In genomic region chr16:89709716-89710480, GRCh38 we compare ENCODE assay signal across 27 cellular contexts. TPM values are rescaled to one million over a fixed set of nuclear protein-coding genes. Genes with fewer than 3 reads are reported as not detected.
DNase-seq lines count a peak whose midpoint lies in the region; ATAC-seq and TF ChIP-seq lines count a peak whose summit lies in the region.
"Had no signal": no experiment of that assay in that cellular context is flagged by ENCODE, and none has a peak within 500 bp of the region (broad histone marks: within the 10 kb centered on the region; RNA-seq: fewer than 3 reads in every experiment).

No MANE protein-coding gene starts in this region.

- no peak overlapping the region for H3K4me3 ChIP-seq in RWPE2 (ENCODE audit: severe bottlenecking)
- no peak overlapping the region for H3K4me3 ChIP-seq in mesenchymal stem cell (ENCODE audit: insufficient read depth in 1 of 2, low read depth in 1 of 2, low read length in 2 of 2)
- H3K4me3 ChIP-seq in testis: no peak overlapping the region
- H3K4me3 ChIP-seq: coronary artery, left lung, sigmoid colon, tibial artery had no signal

- no peak for TF ChIP-seq CTCF in RWPE2 (IDR thresholded peaks at IDR 0.05; ENCODE audit: poor library complexity, severe bottlenecking)
- TF ChIP-seq CTCF in testis (IDR thresholded peaks at IDR 0.05): no peak

- H3K4me1 ChIP-seq in RWPE2 (ENCODE audit: insufficient read depth, poor library complexity, severe bottlenecking): no peaks in the 10 kb centered on the region
- H3K4me1 ChIP-seq in mesenchymal stem cell (ENCODE audit: control insufficient read depth, insufficient read depth, low read depth, low read length): peaks cover 27% of the 10 kb centered on the region
- no peaks in the 10 kb centered on the region for H3K4me1 ChIP-seq in testis

- H3K79me1 ChIP-seq in mesenchymal stem cell (replicated peaks; ENCODE audit: low read length, poor library complexity, severe bottlenecking): peaks cover 2% of the 10 kb centered on the region

- no peak overlapping the region for H3K4me2 ChIP-seq in mesenchymal stem cell (ENCODE audit: low read length, poor library complexity, severe bottlenecking)

- ATAC-seq in RWPE2 (ENCODE audit: low read depth) (no peak), HG03521 (IDR thresholded peaks at IDR 0.05; ENCODE audit: unreplicated experiment) (no peak), HG03457 (IDR thresholded peaks at IDR 0.05; ENCODE audit: unreplicated experiment) (no peak)
- ATAC-seq: left lung; natural killer cell treated with Interleukin-12 subunit alpha and Interleukin-12 subunit beta and Interleukin-15 and Interleukin-18, amount 100 ng/mL, for 72 hours; PC-3; stimulated activated naive CD8-positive, alpha-beta T cell treated with anti-CD3 and anti-CD28 coated beads, Interleukin-15, amount 100 ng/mL, for 72 hours had no signal

- no peak overlapping the region for H4K91ac ChIP-seq in mesenchymal stem cell (ENCODE audit: low read length)

- H3K36me3 ChIP-seq in RWPE2 (ENCODE audit: low read depth): peaks cover 22% of the 10 kb centered on the region
- H3K36me3 ChIP-seq in mesenchymal stem cell (ENCODE audit: control insufficient read depth in 1 of 2, insufficient read depth in 2 of 2, low read depth in 1 of 2, low read length in 2 of 2): peaks cover 19 to 43% of the 10 kb centered on the region in 2 experiments
- no peaks in the 10 kb centered on the region for H3K36me3 ChIP-seq in testis (ENCODE audit: low read depth, missing control alignments)
- H3K36me3 ChIP-seq: sigmoid colon, tibial artery had no signal

- peaks cover 20% of the 10 kb centered on the region for H3K4me1 Mint-ChIP-seq in activated naive CD4-positive, alpha-beta T cell treated with anti-CD3 and anti-CD28 coated beads for 36 hours (ENCODE audit: low read depth)
- H3K4me1 Mint-ChIP-seq in activated naive CD4-positive, alpha-beta T cell treated with anti-CD3 and anti-CD28 coated beads, Interleukin-2, amount 10 ng/mL, durations not matched to agents 7 days and 5 days: peaks cover 15% of the 10 kb centered on the region

- no peak overlapping the region for H2BK120ac ChIP-seq in mesenchymal stem cell (ENCODE audit: low read depth, low read length)

- H3K9me3 Mint-ChIP-seq in activated naive CD4-positive, alpha-beta T cell treated with anti-CD3 and anti-CD28 coated beads for 36 hours: no peaks in the 10 kb centered on the region
- no peaks in the 10 kb centered on the region for H3K9me3 Mint-ChIP-seq in activated naive CD4-positive, alpha-beta T cell treated with anti-CD3 and anti-CD28 coated beads, Interleukin-2, amount 10 ng/mL, durations not matched to agents 7 days and 5 days
- H3K9me3 Mint-ChIP-seq: natural killer cell treated with Interleukin-12 subunit alpha and Interleukin-12 subunit beta and Interleukin-15 and Interleukin-18, amount 100 ng/mL, for 72 hours; stimulated activated naive CD8-positive, alpha-beta T cell treated with anti-CD3 and anti-CD28 coated beads, Interleukin-15, amount 100 ng/mL, for 72 hours had no signal

- H2BK15ac ChIP-seq in mesenchymal stem cell (ENCODE audit: low read depth, poor library complexity, severe bottlenecking): no peak overlapping the region

- H3K27me3 Mint-ChIP-seq in activated naive CD4-positive, alpha-beta T cell treated with anti-CD3 and anti-CD28 coated beads for 36 hours (ENCODE audit: low read depth): no peaks in the 10 kb centered on the region
- peaks cover 4% of the 10 kb centered on the region for H3K27me3 Mint-ChIP-seq in activated naive CD4-positive, alpha-beta T cell treated with anti-CD3 and anti-CD28 coated beads, Interleukin-2, amount 10 ng/mL, durations not matched to agents 7 days and 5 days
- H3K27me3 Mint-ChIP-seq: natural killer cell treated with Interleukin-12 subunit alpha and Interleukin-12 subunit beta and Interleukin-15 and Interleukin-18, amount 100 ng/mL, for 72 hours; stimulated activated naive CD8-positive, alpha-beta T cell treated with anti-CD3 and anti-CD28 coated beads, Interleukin-15, amount 100 ng/mL, for 72 hours had no signal

- H3K27ac Mint-ChIP-seq in activated naive CD4-positive, alpha-beta T cell treated with anti-CD3 and anti-CD28 coated beads for 36 hours: no peak overlapping the region
- H3K27ac Mint-ChIP-seq in activated naive CD4-positive, alpha-beta T cell treated with anti-CD3 and anti-CD28 coated beads, Interleukin-2, amount 10 ng/mL, durations not matched to agents 7 days and 5 days: no peak overlapping the region
- H3K27ac Mint-ChIP-seq: natural killer cell treated with Interleukin-12 subunit alpha and Interleukin-12 subunit beta and Interleukin-15 and Interleukin-18, amount 100 ng/mL, for 72 hours had no signal

- peaks cover 8% of the 10 kb centered on the region for H3K36me3 Mint-ChIP-seq in activated naive CD4-positive, alpha-beta T cell treated with anti-CD3 and anti-CD28 coated beads for 36 hours (ENCODE audit: low read depth)
- H3K36me3 Mint-ChIP-seq in activated naive CD4-positive, alpha-beta T cell treated with anti-CD3 and anti-CD28 coated beads, Interleukin-2, amount 10 ng/mL, durations not matched to agents 7 days and 5 days: peaks cover under 1% of the 10 kb centered on the region
- H3K36me3 Mint-ChIP-seq: natural killer cell treated with Interleukin-12 subunit alpha and Interleukin-12 subunit beta and Interleukin-15 and Interleukin-18, amount 100 ng/mL, for 72 hours had no signal

- no peak overlapping the region for H2BK5ac ChIP-seq in mesenchymal stem cell (ENCODE audit: low read depth, low read length, poor library complexity, severe bottlenecking)

- no peak overlapping the region for H2BK12ac ChIP-seq in mesenchymal stem cell (ENCODE audit: low read length in 2 of 2)

- no peak overlapping the region for H3K23ac ChIP-seq in mesenchymal stem cell (ENCODE audit: low read length in 2 of 2)

- no peak overlapping the region for H3K14ac ChIP-seq in mesenchymal stem cell (ENCODE audit: low read length in 2 of 2)

- WGBS in mesenchymal stem cell: 78% methylated on average over 20 of the region's 20 CpGs
- WGBS in testis, 2 donors: 69 to 80% methylated on average over 13 to 20 of the region's 20 CpGs

- H2AFZ ChIP-seq in mesenchymal stem cell (ENCODE audit: low read depth, low read length): no peak overlapping the region

- H3K18ac ChIP-seq in mesenchymal stem cell (ENCODE audit: low read depth in 1 of 2, low read length in 2 of 2): no peak overlapping the region

- no peak overlapping the region for H3K4ac ChIP-seq in mesenchymal stem cell (ENCODE audit: low read depth in 1 of 2, low read length in 2 of 2)

- H3K9ac ChIP-seq in mesenchymal stem cell (ENCODE audit: low read length): no peak overlapping the region

- peak overlapping the region; percentile 49 for H3K4me3 Mint-ChIP-seq in activated naive CD4-positive, alpha-beta T cell treated with anti-CD3 and anti-CD28 coated beads for 36 hours
- H3K4me3 Mint-ChIP-seq in activated naive CD4-positive, alpha-beta T cell treated with anti-CD3 and anti-CD28 coated beads, Interleukin-2, amount 10 ng/mL, durations not matched to agents 7 days and 5 days: no peak overlapping the region
- H3K4me3 Mint-ChIP-seq: natural killer cell treated with Interleukin-12 subunit alpha and Interleukin-12 subunit beta and Interleukin-15 and Interleukin-18, amount 100 ng/mL, for 72 hours; stimulated activated naive CD8-positive, alpha-beta T cell treated with anti-CD3 and anti-CD28 coated beads, Interleukin-15, amount 100 ng/mL, for 72 hours had no signal

- CTCF ChIA-PET in activated naive CD4-positive, alpha-beta T cell treated with anti-CD3 and anti-CD28 coated beads for 36 hours (lab: Charles Lee): interaction anchor here (2.8 kb wide), 1 partner anchor 10 kb away, joined by 15 read pairs; no protein-coding TSS in a partner anchor
- CTCF ChIA-PET in activated naive CD4-positive, alpha-beta T cell treated with anti-CD3 and anti-CD28 coated beads, Interleukin-2, amount 10 ng/mL, durations not matched to agents 7 days and 5 days (lab: Charles Lee): interaction anchor here (0.6 to 6.0 kb wide), 5 partner anchors 10 to 151 kb away, joined by 3 to 116 read pairs (median 4); no protein-coding TSS in a partner anchor

- no peak for DNase-seq in activated naive CD4-positive, alpha-beta T cell treated with anti-CD3 and anti-CD28 coated beads for 36 hours
- no peak for DNase-seq in activated naive CD4-positive, alpha-beta T cell treated with anti-CD3 and anti-CD28 coated beads, Interleukin-2, amount 10 ng/mL, durations not matched to agents 7 days and 5 days
- DNase-seq in RWPE2 (ENCODE audit: low spot score) (peak; percentile 59), mesenchymal stem cell (no peak), testis (peak; percentile 64), HuH-7 (ENCODE audit: low spot score) (no peak)
- DNase-seq: activated CD4-positive, alpha-beta T cell treated with anti-CD3 and anti-CD28 coated beads for 4 hours; activated gamma-delta T cell; amygdala; hypothalamus; KBM-7; left lung; MM.1S; NCI-H1417 treated with DMSO at 0.1 percent for 48 hours; NCI-H2107; NCI-H446 treated with DMSO at 0.1 percent for 48 hours; PC-3; SHP77; sigmoid colon; stimulated activated CD4-positive, alpha-beta T cell treated with anti-CD3 and anti-CD28 coated beads, Interleukin-15, amount 100 ng/mL, for 24 hours; stimulated activated naive CD8-positive, alpha-beta T cell treated with anti-CD3 and anti-CD28 coated beads, Interleukin-15, amount 100 ng/mL, for 72 hours; tibial artery had no signal

- H4K8ac ChIP-seq in mesenchymal stem cell (ENCODE audit: low read length): no peak overlapping the region

- H3K27ac ChIP-seq in RWPE2 (ENCODE audit: poor library complexity, severe bottlenecking) (no peak overlapping the region), mesenchymal stem cell (ENCODE audit: low read length, poor library complexity, severe bottlenecking) (no peak overlapping the region), testis (peak overlapping the region in 1 of 2 donors; percentile 68)
- H3K27ac ChIP-seq: C4-2B, coronary artery, left lung, sigmoid colon, tibial artery had no signal

- intact Hi-C loops in activated naive CD4-positive, alpha-beta T cell treated with anti-CD3 and anti-CD28 coated beads for 36 hours (cut with micrococcal nuclease): no loop called here
- intact Hi-C loops in testis (cut with DNase I; ENCODE audit: low total_unique reads): no loop called here

- H3K9me3 ChIP-seq in RWPE2 (ENCODE audit: severe bottlenecking): no peaks in the 10 kb centered on the region
- H3K9me3 ChIP-seq in mesenchymal stem cell (ENCODE audit: control insufficient read depth, low read length): no peaks in the 10 kb centered on the region
- H3K9me3 ChIP-seq in testis: no peaks in the 10 kb centered on the region
- H3K9me3 ChIP-seq: left lung, sigmoid colon, tibial artery had no signal

- TF ChIP-seq POLR2A in testis (IDR thresholded peaks at IDR 0.05): no peak

- peak overlapping the region; percentile 13 for H2AK5ac ChIP-seq in mesenchymal stem cell (ENCODE audit: low read length, severe bottlenecking)

- H3K27me3 ChIP-seq in RWPE2 (ENCODE audit: insufficient read depth, poor library complexity, severe bottlenecking) (no peaks in the 10 kb centered on the region), mesenchymal stem cell (ENCODE audit: control insufficient read depth in 1 of 2, insufficient read depth in 1 of 2, low read length in 2 of 2) (no peaks in the 10 kb centered on the region), testis (no peaks in the 10 kb centered on the region)

RNA-seq across cellular contexts. Expression of gene SPATA2L, which starts 8.4 kb away (rescaled TPM):
- total RNA-seq in activated naive CD4-positive, alpha-beta T cell treated with anti-CD3 and anti-CD28 coated beads for 36 hours: 1 to 10 TPM in 1 of 2 experiments, under 1 TPM in 1; 0.93 to 1.2 TPM
- 6.6 TPM for polyA plus RNA-seq in mesenchymal stem cell (2013, experiment 1 of 2)
- polyA plus RNA-seq in mesenchymal stem cell (2013, experiment 2 of 2): 6.9 TPM
- total RNA-seq in testis: 10 to 100 TPM; 13.9 to 14.4 TPM
- 4.9 TPM for polyA plus RNA-seq in testis (ENCODE audit: insufficient read depth, low read depth, low replicate concordance)

RNA-seq across cellular contexts. Expression of gene VPS9D1, which starts 10.8 kb away (rescaled TPM):
- total RNA-seq in activated naive CD4-positive, alpha-beta T cell treated with anti-CD3 and anti-CD28 coated beads for 36 hours: 1 to 10 TPM in 1 of 2 experiments, under 1 TPM in 1; 0.91 to 1.4 TPM
- polyA plus RNA-seq in mesenchymal stem cell (2013, experiment 1 of 2): 17.6 TPM
- polyA plus RNA-seq in mesenchymal stem cell (2013, experiment 2 of 2): 17.7 TPM
- 10 to 100 TPM; 22.4 to 25.0 TPM for total RNA-seq in testis
- polyA plus RNA-seq in testis (ENCODE audit: insufficient read depth, low read depth, low replicate concordance): 26.9 TPM

RNA-seq across cellular contexts. Expression of gene ZNF276, which starts 11.4 kb away (rescaled TPM):
- 10 to 100 TPM; 19.8 to 25.3 TPM for total RNA-seq in activated naive CD4-positive, alpha-beta T cell treated with anti-CD3 and anti-CD28 coated beads for 36 hours
- 9.2 TPM for polyA plus RNA-seq in mesenchymal stem cell (2013, experiment 1 of 2)
- polyA plus RNA-seq in mesenchymal stem cell (2013, experiment 2 of 2): 7.2 TPM
- total RNA-seq in testis: 10 to 100 TPM; 37.8 to 48.4 TPM
- polyA plus RNA-seq in testis (ENCODE audit: insufficient read depth, low read depth, low replicate concordance): 31.0 TPM

RNA-seq across cellular contexts. Expression of gene CDK10, which starts 23.4 kb away (rescaled TPM):
- total RNA-seq in activated naive CD4-positive, alpha-beta T cell treated with anti-CD3 and anti-CD28 coated beads for 36 hours: 100 to 1,000 TPM; 128 to 158 TPM
- polyA plus RNA-seq in mesenchymal stem cell (2013, experiment 1 of 2): 21.1 TPM
- polyA plus RNA-seq in mesenchymal stem cell (2013, experiment 2 of 2): 23.0 TPM
- 10 to 100 TPM; 77.1 to 88.3 TPM for total RNA-seq in testis
- polyA plus RNA-seq in testis (ENCODE audit: insufficient read depth, low read depth, low replicate concordance): 68.0 TPM

RNA-seq across cellular contexts. Expression of gene SPATA33, which starts 52.3 kb away (rescaled TPM):
- 1 to 10 TPM; 6.5 to 7.0 TPM for total RNA-seq in activated naive CD4-positive, alpha-beta T cell treated with anti-CD3 and anti-CD28 coated beads for 36 hours
- 9.7 TPM for polyA plus RNA-seq in mesenchymal stem cell (2013, experiment 1 of 2)
- polyA plus RNA-seq in mesenchymal stem cell (2013, experiment 2 of 2): 8.6 TPM
- total RNA-seq in testis: 10 to 100 TPM; 45.8 to 85.0 TPM
- polyA plus RNA-seq in testis (ENCODE audit: insufficient read depth, low read depth, low replicate concordance): 201 TPM

Comparison
In these comparisons a context has a peak if more than half of its experiments do, and no peak if none do; other contexts are left out.
1. DNase-seq: peak in RWPE2 (single experiment) and testis (single experiment); none in activated naive CD4-positive, alpha-beta T cell treated with anti-CD3 and anti-CD28 coated beads for 36 hours (single experiment), activated naive CD4-positive, alpha-beta T cell treated with anti-CD3 and anti-CD28 coated beads, Interleukin-2, amount 10 ng/mL, durations not matched to agents 7 days and 5 days (single experiment), mesenchymal stem cell (single experiment) and HuH-7 (single experiment).
2. RNA of gene SPATA2L, which starts 8.4 kb away (total RNA-seq): 13.9 to 14.4 TPM in testis; 0.93 to 1.2 TPM in activated naive CD4-positive, alpha-beta T cell treated with anti-CD3 and anti-CD28 coated beads for 36 hours; every median in the first group is over 4 times any median in the second.
3. RNA of gene VPS9D1, which starts 10.8 kb away (total RNA-seq): 22.4 to 25.0 TPM in testis; 0.91 to 1.4 TPM in activated naive CD4-positive, alpha-beta T cell treated with anti-CD3 and anti-CD28 coated beads for 36 hours; every median in the first group is over 4 times any median in the second.